Comparison of ENCODE assay signal across 1 cellular context in the genomic region with DNA sequence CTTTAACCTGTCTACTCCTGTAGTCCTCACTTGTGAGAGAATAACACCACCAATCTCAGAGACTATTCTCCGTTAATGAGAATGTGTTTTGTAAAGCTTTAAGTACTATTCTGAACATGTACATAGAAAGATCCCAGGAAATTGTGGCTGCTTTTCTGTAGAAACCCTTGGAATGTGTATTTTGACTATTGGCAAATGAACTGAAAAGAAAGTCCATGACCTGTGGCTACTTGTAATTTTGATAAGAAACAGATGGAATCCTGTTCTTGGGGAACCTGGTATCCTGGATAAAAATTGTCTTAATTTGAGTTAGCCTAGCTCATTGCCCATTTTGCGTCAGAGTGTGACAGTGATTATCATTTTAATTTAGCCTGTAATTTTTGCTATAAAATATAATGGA.
TF ChIP-seq lines count a peak whose summit lies in the region.

No MANE protein-coding gene starts in this region.

TF ChIP-seq in SK-N-SH treated with all-trans-retinoic acid at 6 μM for 48 hours, 23 proteins besides CTCF, POLR2A, EP300 and RAD21 (continued from another document):
- TF ChIP-seq, protein P1, sequence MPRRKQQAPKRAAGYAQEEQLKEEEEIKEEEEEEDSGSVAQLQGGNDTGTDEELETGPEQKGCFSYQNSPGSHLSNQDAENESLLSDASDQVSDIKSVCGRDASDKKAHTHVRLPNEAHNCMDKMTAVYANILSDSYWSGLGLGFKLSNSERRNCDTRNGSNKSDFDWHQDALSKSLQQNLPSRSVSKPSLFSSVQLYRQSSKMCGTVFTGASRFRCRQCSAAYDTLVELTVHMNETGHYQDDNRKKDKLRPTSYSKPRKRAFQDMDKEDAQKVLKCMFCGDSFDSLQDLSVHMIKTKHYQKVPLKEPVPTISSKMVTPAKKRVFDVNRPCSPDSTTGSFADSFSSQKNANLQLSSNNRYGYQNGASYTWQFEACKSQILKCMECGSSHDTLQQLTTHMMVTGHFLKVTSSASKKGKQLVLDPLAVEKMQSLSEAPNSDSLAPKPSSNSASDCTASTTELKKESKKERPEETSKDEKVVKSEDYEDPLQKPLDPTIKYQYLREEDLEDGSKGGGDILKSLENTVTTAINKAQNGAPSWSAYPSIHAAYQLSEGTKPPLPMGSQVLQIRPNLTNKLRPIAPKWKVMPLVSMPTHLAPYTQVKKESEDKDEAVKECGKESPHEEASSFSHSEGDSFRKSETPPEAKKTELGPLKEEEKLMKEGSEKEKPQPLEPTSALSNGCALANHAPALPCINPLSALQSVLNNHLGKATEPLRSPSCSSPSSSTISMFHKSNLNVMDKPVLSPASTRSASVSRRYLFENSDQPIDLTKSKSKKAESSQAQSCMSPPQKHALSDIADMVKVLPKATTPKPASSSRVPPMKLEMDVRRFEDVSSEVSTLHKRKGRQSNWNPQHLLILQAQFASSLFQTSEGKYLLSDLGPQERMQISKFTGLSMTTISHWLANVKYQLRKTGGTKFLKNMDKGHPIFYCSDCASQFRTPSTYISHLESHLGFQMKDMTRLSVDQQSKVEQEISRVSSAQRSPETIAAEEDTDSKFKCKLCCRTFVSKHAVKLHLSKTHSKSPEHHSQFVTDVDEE (CRISPR knock-in tag; IDR thresholded peaks at IDR 0.05) = no peak
- TF ChIP-seq, protein P2, sequence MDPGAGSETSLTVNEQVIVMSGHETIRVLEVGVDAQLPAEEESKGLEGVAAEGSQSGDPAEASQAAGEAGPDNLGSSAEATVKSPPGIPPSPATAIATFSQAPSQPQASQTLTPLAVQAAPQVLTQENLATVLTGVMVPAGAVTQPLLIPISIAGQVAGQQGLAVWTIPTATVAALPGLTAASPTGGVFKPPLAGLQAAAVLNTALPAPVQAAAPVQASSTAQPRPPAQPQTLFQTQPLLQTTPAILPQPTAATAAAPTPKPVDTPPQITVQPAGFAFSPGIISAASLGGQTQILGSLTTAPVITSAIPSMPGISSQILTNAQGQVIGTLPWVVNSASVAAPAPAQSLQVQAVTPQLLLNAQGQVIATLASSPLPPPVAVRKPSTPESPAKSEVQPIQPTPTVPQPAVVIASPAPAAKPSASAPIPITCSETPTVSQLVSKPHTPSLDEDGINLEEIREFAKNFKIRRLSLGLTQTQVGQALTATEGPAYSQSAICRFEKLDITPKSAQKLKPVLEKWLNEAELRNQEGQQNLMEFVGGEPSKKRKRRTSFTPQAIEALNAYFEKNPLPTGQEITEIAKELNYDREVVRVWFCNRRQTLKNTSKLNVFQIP (CRISPR knock-in tag; IDR thresholded peaks at IDR 0.05; ENCODE audit: borderline replicate concordance, low read depth) = no peak
- no peak for TF ChIP-seq ZNF70 (CRISPR knock-in tag; IDR thresholded peaks at IDR 0.05)
- no peak for TF ChIP-seq ARNTL (CRISPR knock-in tag; IDR thresholded peaks at IDR 0.05; ENCODE audit: borderline replicate concordance, low read depth)
TF ChIP-seq in SK-N-SH treated with all-trans-retinoic acid at 6 μM for 48 hours: peak in this region for 0.
